ENCODE assay signal across 1 cellular context in genomic region chr9:93108301-93109041, GRCh38.
TF ChIP-seq lines count a peak whose summit lies in the region.

No MANE protein-coding gene starts in this region.

TF ChIP-seq in HepG2, 621 proteins besides CTCF, POLR2A, EP300 and RAD21:
- TF ChIP-seq ARID4A (CRISPR knock-in tag; IDR thresholded peaks at IDR 0.05; ENCODE audit: borderline replicate concordance) (0 out of 2 replicates have a peak, but pooled peaks have one; percentile 4), ZNF788 (CRISPR knock-in tag; IDR thresholded peaks at IDR 0.05; ENCODE audit: borderline replicate concordance) (0 out of 2 replicates have a peak, but pooled peaks have one; percentile 14), MNT (IDR thresholded peaks at IDR 0.05) (peak; percentile 64), ZNF225 (CRISPR knock-in tag; IDR thresholded peaks at IDR 0.05) (no peak), ZNF660 (CRISPR knock-in tag; IDR thresholded peaks at IDR 0.05; ENCODE audit: borderline replicate concordance, low read depth) (no peak)
